In the genomic region with DNA sequence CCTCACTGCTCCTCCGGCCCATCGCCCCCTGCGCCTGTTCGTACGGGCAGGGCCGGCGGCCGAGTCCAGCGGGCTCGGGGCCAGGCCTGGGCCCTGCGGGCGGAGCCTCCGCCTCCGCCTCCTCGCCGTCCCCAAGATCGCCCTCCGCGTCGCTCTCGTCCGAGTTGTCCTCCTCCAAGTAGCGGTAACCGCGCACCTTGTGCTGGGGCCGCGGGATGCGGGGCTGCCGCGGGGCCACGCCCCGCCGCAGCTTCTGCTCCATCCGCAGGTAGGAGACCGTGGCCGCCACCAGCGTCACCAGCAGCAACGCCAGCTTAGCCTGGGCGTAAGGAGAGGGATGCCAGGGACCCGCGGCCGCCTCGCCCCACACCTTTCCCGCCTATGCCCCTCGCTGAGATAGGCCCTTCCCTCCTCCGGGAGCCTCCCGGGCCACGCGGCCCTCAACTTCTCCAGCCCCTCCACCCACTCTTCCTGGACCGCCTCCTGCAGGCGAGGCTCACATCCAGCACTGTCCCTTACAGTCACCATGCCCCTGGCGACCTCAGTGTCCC, we compare ENCODE assay signal across 11 cellular contexts. TPM values are rescaled to one million over a fixed set of nuclear protein-coding genes. Genes with fewer than 3 reads are reported as not detected.
A peak's percentile ranks its signal among the peaks of the same experiment; 100 is the strongest.
DNase-seq lines count a peak whose midpoint lies in the region; ATAC-seq and TF ChIP-seq lines count a peak whose summit lies in the region.
"Not testable (repeated sequence)": the region's sequence is repeated elsewhere in the genome, so short reads cannot be mapped to it uniquely, and the experiment has no call there.
"Had no signal": no experiment of that assay in that cellular context is flagged by ENCODE, and none has a peak within 500 bp of the region (broad histone marks: within the 10 kb centered on the region; RNA-seq: fewer than 3 reads in every experiment).

No MANE protein-coding gene starts in this region.

- H3K4me3 Mint-ChIP-seq in GM23338 (peak overlapping the region; percentile 75), T-cell (peak overlapping the region in 2 of 3 donors; percentile 45 to 61)
- H3K4me3 Mint-ChIP-seq in stimulated activated naive CD8-positive, alpha-beta T cell treated with anti-CD3 and anti-CD28 coated beads, Interleukin-15, amount 100 ng/mL, for 72 hours: peak overlapping the region; percentile 12 to 63

- H3K36me3 ChIP-seq in GM23338 (ENCODE audit: insufficient read depth); breast epithelium; gastroesophageal sphincter; kidney epithelial cell (ENCODE audit: control insufficient read depth, insufficient read depth, low read length); neuron (ENCODE audit: insufficient read depth, low read length): not testable (repeated sequence)

- peak; percentile 48 for DNase-seq in GM23338 (ENCODE audit: low spot score)
- DNase-seq in T-cell; breast epithelium (ENCODE audit: low spot score in 2 of 2); kidney epithelial cell (ENCODE audit: low read depth); stimulated activated naive CD8-positive, alpha-beta T cell treated with anti-CD3 and anti-CD28 coated beads, Interleukin-15, amount 100 ng/mL, for 72 hours: not testable (repeated sequence)

- H3K9me3 ChIP-seq in breast epithelium; gastroesophageal sphincter; neuron (ENCODE audit: low read length): not testable (repeated sequence)

- TF ChIP-seq POLR2A in breast epithelium (IDR thresholded peaks at IDR 0.05); gastroesophageal sphincter (IDR thresholded peaks at IDR 0.05): not testable (repeated sequence)

- H3K27me3 Mint-ChIP-seq in GM23338 (ENCODE audit: insufficient read depth, low read depth, poor library complexity) (peaks cover 24% of the 10 kb centered on the region), T-cell (peaks cover 11 to 30% of the 10 kb centered on the region in 2 donors)
- H3K27me3 Mint-ChIP-seq in stimulated activated naive CD8-positive, alpha-beta T cell treated with anti-CD3 and anti-CD28 coated beads, Interleukin-15, amount 100 ng/mL, for 72 hours: peaks cover 51% of the 10 kb centered on the region

- not testable (repeated sequence) for H3K36me3 Mint-ChIP-seq in GM23338 (ENCODE audit: low read depth); T-cell

- H3K4me1 ChIP-seq in GM23338 (ENCODE audit: insufficient read depth); breast epithelium; neuron (ENCODE audit: insufficient read depth, low read length): not testable (repeated sequence)
- H3K4me1 ChIP-seq in gastroesophageal sphincter: peaks cover 0 to 19% (median 0%) of the 10 kb centered on the region in 3 donors

- not testable (repeated sequence) for TF ChIP-seq EP300 in gastroesophageal sphincter (IDR thresholded peaks at IDR 0.05)

- POLR2A ChIA-PET in T-cell (lab: Charles Lee): not testable (repeated sequence)

- H3K4me1 Mint-ChIP-seq in GM23338, T-cell: not testable (repeated sequence)
- H3K4me1 Mint-ChIP-seq in stimulated activated naive CD8-positive, alpha-beta T cell treated with anti-CD3 and anti-CD28 coated beads, Interleukin-15, amount 100 ng/mL, for 72 hours: peaks cover 11% of the 10 kb centered on the region

- intact Hi-C loops in breast epithelium (cut with DNase I; ENCODE audit: low total_unique reads): not testable (repeated sequence)

- CTCF ChIA-PET in T-cell (lab: Charles Lee): not testable (repeated sequence)

- peak overlapping the region; percentile 77 for H3K4me3 ChIP-seq in GM23338
- peak overlapping the region; percentile 34 to 73 (median 58) for H3K4me3 ChIP-seq in breast epithelium
- H3K4me3 ChIP-seq in gastroesophageal sphincter: peak overlapping the region; percentile 37 to 61
- H3K4me3 ChIP-seq in kidney epithelial cell (ENCODE audit: low read depth, low read length): peak overlapping the region; percentile 31
- H3K4me3 ChIP-seq in neuron (ENCODE audit: low read length): peak overlapping the region; percentile 24

- peak overlapping the region; percentile 82 for H3K4me2 ChIP-seq in GM23338

- H3K27ac ChIP-seq in 22Rv1; GM23338 (ENCODE audit: low read depth): not testable (repeated sequence)
- H3K27ac ChIP-seq in breast epithelium (peak overlapping the region in 1 of 2 donors; percentile 25), gastroesophageal sphincter (peak overlapping the region; percentile 11 to 79 (median 65))

- 0 to 3% methylated on average over 2 to 8 of the region's 52 CpGs for WGBS in gastroesophageal sphincter (ENCODE audit: low coverage in 1 of 2), 2 donors

- H4K20me1 ChIP-seq in GM23338 (replicated peaks; ENCODE audit: insufficient read depth): not testable (repeated sequence)

- peaks cover 22% of the 10 kb centered on the region for H3K27me3 ChIP-seq in GM23338 (ENCODE audit: insufficient read depth)
- not testable (repeated sequence) for H3K27me3 ChIP-seq in breast epithelium; gastroesophageal sphincter; kidney epithelial cell (ENCODE audit: control insufficient read depth, insufficient read depth, low read length); neuron (ENCODE audit: insufficient read depth, low read length)

- ATAC-seq in GM23338: peak; percentile 71
- ATAC-seq in T-cell (replicated peaks in 1 of 4); gastroesophageal sphincter; stimulated activated naive CD8-positive, alpha-beta T cell treated with anti-CD3 and anti-CD28 coated beads, Interleukin-15, amount 100 ng/mL, for 72 hours: not testable (repeated sequence)

- H3K9me2 ChIP-seq in GM23338 (ENCODE audit: insufficient read depth): not testable (repeated sequence)

- H2AFZ ChIP-seq in GM23338 (peak overlapping the region; percentile 66; the same call in 1 of the 2 replicates), neuron (ENCODE audit: low read depth, low read length) (peak overlapping the region; percentile 26)

- H3K27ac Mint-ChIP-seq in GM23338; T-cell; stimulated activated naive CD8-positive, alpha-beta T cell treated with anti-CD3 and anti-CD28 coated beads, Interleukin-15, amount 100 ng/mL, for 72 hours: not testable (repeated sequence)

- TF ChIP-seq CTCF in 22Rv1 (IDR thresholded peaks at IDR 0.05) (peak; percentile 27), GM23338 (conservative IDR thresholded peaks at IDR 0.05; ENCODE audit: low read depth in 2 of 2) (peak; percentile 24 to 36; a peak in 3 of 4 replicates), gastroesophageal sphincter (IDR thresholded peaks at IDR 0.05) (peak in 1 of 4 experiments; percentile 21)
- not testable (repeated sequence) for TF ChIP-seq CTCF in breast epithelium (IDR thresholded peaks at IDR 0.05); kidney epithelial cell (IDR thresholded peaks at IDR 0.05; ENCODE audit: insufficient read depth, low read length, poor library complexity, severe bottlenecking)

- not testable (repeated sequence) for H3F3A ChIP-seq in GM23338 (replicated peaks; ENCODE audit: low read depth)

- not testable (repeated sequence) for H3K9me3 Mint-ChIP-seq in GM23338; T-cell; stimulated activated naive CD8-positive, alpha-beta T cell treated with anti-CD3 and anti-CD28 coated beads, Interleukin-15, amount 100 ng/mL, for 72 hours

- not testable (repeated sequence) for H3K79me2 ChIP-seq in GM23338 (replicated peaks; ENCODE audit: insufficient read depth)

RNA-seq across cellular contexts. Expression of a gene that starts 44.6 kb away (rescaled TPM):
- 0.10 TPM in 1 of 2 replicates, not detected in the other for total RNA-seq in GM23338 (2014; rRNA removed; shearing (Covaris generic))
- polyA plus RNA-seq in GM23338 (2016; fragmentation: Nextera tagmentation; extraction: Ambion mirVana): 0.23 and 0.37 TPM in 2 replicates
- total RNA-seq in T-cell (not detected), breast epithelium (under 1 TPM in 1 of 3 donors, not detected in 2; 0.33 TPM), gastroesophageal sphincter (not detected), kidney epithelial cell (not detected in 2 replicates)
- total RNA-seq: Calu3; fibroblast of lung; T-helper 1 cell treated with Interleukin-12 subunit alpha and Interleukin-12 subunit beta and Interleukin-4 antibody, amounts not matched to agents 30 ng/mL and 1 ng/mL, for 36 hours had no signal
- polyA plus RNA-seq: fibroblast of lung had no signal

Comparison
In these comparisons a context has a peak if more than half of its experiments do, and no peak if none do; other contexts are left out.
1. H3K4me3 ChIP-seq: peak in every context shown above with its lines; median percentile 77 in GM23338; 58 in breast epithelium; 49 in gastroesophageal sphincter; 31 in kidney epithelial cell; 24 in neuron.